Comparison of ENCODE assay signal across 27 cellular contexts in genomic region chr1:175750366-175751111, GRCh38. TPM values are rescaled to one million over a fixed set of nuclear protein-coding genes. Genes with fewer than 3 reads are reported as not detected.
DNase-seq lines count a peak whose midpoint lies in the region; ATAC-seq and TF ChIP-seq lines count a peak whose summit lies in the region.
"Had no signal": no experiment of that assay in that cellular context is flagged by ENCODE, and none has a peak within 500 bp of the region (broad histone marks: within the 10 kb centered on the region; RNA-seq: fewer than 3 reads in every experiment).

No MANE protein-coding gene starts in this region.

- DNase-seq in cardiac septum (ENCODE audit: low spot score) (peak; percentile 68), Right ventricle myocardium superior (no peak), WERI-Rb-1 (peak; percentile 76), fibroblast of villous mesenchyme (ENCODE audit: low read depth) (peak; percentile 68), posterior cingulate gyrus (peak in 9 of 10 donors; percentile 20 to 91 (median 48)), MM.1S (no peak), glutamatergic neuron (no peak)
- DNase-seq: AML-193; Calu3; CD8-positive, alpha-beta memory T cell; DMS79; GM23248; H9; HFFc6; KBM-7; NCI-H1092 treated with DMSO at 0.1 percent for 48 hours; NCI-H1436 treated with DMSO at 0.1 percent for 48 hours; NCI-H1930; NCI-H748 treated with DMSO at 0.1 percent for 48 hours; Peyer's patch had no signal

- H2AFZ ChIP-seq in MM.1S (ENCODE audit: low read length), result no peak overlapping the region
- H2AFZ ChIP-seq: GM23248 had no signal

- H3K9me3 ChIP-seq in WERI-Rb-1 (ENCODE audit: severe bottlenecking) (no peaks in the 10 kb centered on the region), MM.1S (replicated peaks; ENCODE audit: insufficient read depth, low read length) (no peaks in the 10 kb centered on the region)
- H3K9me3 ChIP-seq: Peyer's patch, SJSA1 had no signal

- H3K4me3 Mint-ChIP-seq in glutamatergic neuron (ENCODE audit: unreplicated experiment), result no peak overlapping the region
- H3K4me3 Mint-ChIP-seq: CD8-positive, alpha-beta memory T cell; H9; HFFc6 had no signal

- no peaks in the 10 kb centered on the region for H4K20me1 ChIP-seq in MM.1S (ENCODE audit: insufficient read depth, low read length)

- no peak overlapping the region for H3K4me2 ChIP-seq in MM.1S (ENCODE audit: low read depth, low read length)

- intact Hi-C loops in cardiac septum (cut with DNase I) (no loop called here), Right ventricle myocardium superior (cut with DNase I) (no loop called here), posterior cingulate gyrus (cut with DNase I) (no loop called here)

- no peak overlapping the region for H3K27ac Mint-ChIP-seq in glutamatergic neuron (ENCODE audit: unreplicated experiment)
- H3K27ac Mint-ChIP-seq: HFFc6 had no signal

- H3K27ac ChIP-seq in WERI-Rb-1 (no peak overlapping the region), MM.1S (ENCODE audit: low read length) (no peak overlapping the region)
- H3K27ac ChIP-seq: C4-2B, GM23248, Peyer's patch, SJSA1 had no signal

- H3F3A ChIP-seq in MM.1S (ENCODE audit: insufficient read depth, low read length), result no peaks in the 10 kb centered on the region

- no peak for ATAC-seq in Right ventricle myocardium superior (ENCODE audit: poor library complexity)
- no peak for ATAC-seq in GM18907 (IDR thresholded peaks at IDR 0.05; ENCODE audit: unreplicated experiment)

- H3K27me3 ChIP-seq in WERI-Rb-1 (ENCODE audit: insufficient read depth, low read depth, severe bottlenecking) (no peaks in the 10 kb centered on the region), MM.1S (replicated peaks; ENCODE audit: insufficient read depth, low read length) (no peaks in the 10 kb centered on the region)
- H3K27me3 ChIP-seq: Peyer's patch, SJSA1 had no signal

- no peak overlapping the region for H3K4me3 ChIP-seq in WERI-Rb-1 (ENCODE audit: low read depth, low read length)
- no peak overlapping the region for H3K4me3 ChIP-seq in fibroblast of villous mesenchyme (ENCODE audit: low read depth, low read length)
- no peak overlapping the region for H3K4me3 ChIP-seq in MM.1S (ENCODE audit: low read length)
- H3K4me3 ChIP-seq: GM23248, Peyer's patch, SJSA1 had no signal

- H3K9me3 Mint-ChIP-seq in glutamatergic neuron (ENCODE audit: unreplicated experiment), result peaks cover 2% of the 10 kb centered on the region
- H3K9me3 Mint-ChIP-seq: CD8-positive, alpha-beta memory T cell; H9 had no signal

- TF ChIP-seq CTCF in WERI-Rb-1 (IDR thresholded peaks at IDR 0.05; ENCODE audit: low read depth, low read length), result no peak
- TF ChIP-seq CTCF in fibroblast of villous mesenchyme (IDR thresholded peaks at IDR 0.05; ENCODE audit: insufficient read depth, low read depth, low read length), result no peak
- TF ChIP-seq CTCF in MM.1S (IDR thresholded peaks at IDR 0.05; ENCODE audit: low read length), result no peak
- TF ChIP-seq CTCF in glutamatergic neuron (IDR thresholded peaks at IDR 0.05; ENCODE audit: partially characterized antibody, unreplicated experiment), result no peak

- H3K36me3 ChIP-seq in WERI-Rb-1 (no peaks in the 10 kb centered on the region), MM.1S (replicated peaks; ENCODE audit: insufficient read depth, low read length) (no peaks in the 10 kb centered on the region)
- H3K36me3 ChIP-seq: Peyer's patch, SJSA1 had no signal

- no peaks in the 10 kb centered on the region for H3K9me2 ChIP-seq in MM.1S (replicated peaks; ENCODE audit: insufficient read depth, low read length)

- no peaks in the 10 kb centered on the region for H3K79me2 ChIP-seq in MM.1S (ENCODE audit: low read length)

- no peaks in the 10 kb centered on the region for H3K4me1 Mint-ChIP-seq in glutamatergic neuron (ENCODE audit: low read depth, unreplicated experiment)
- H3K4me1 Mint-ChIP-seq: CD8-positive, alpha-beta memory T cell had no signal

- no peak overlapping the region for H3K9ac ChIP-seq in MM.1S (ENCODE audit: low read length)
- H3K9ac ChIP-seq: GM23248 had no signal

- H3K27me3 Mint-ChIP-seq in glutamatergic neuron (ENCODE audit: unreplicated experiment), result peaks cover 5% of the 10 kb centered on the region

- no peaks in the 10 kb centered on the region for H3K4me1 ChIP-seq in MM.1S (ENCODE audit: low read length)
- H3K4me1 ChIP-seq: Peyer's patch, SJSA1 had no signal

- H3K36me3 Mint-ChIP-seq in glutamatergic neuron (ENCODE audit: unreplicated experiment), result no peaks in the 10 kb centered on the region
- H3K36me3 Mint-ChIP-seq: CD8-positive, alpha-beta memory T cell had no signal

RNA-seq across cellular contexts. Expression of gene TNR, which starts 7.1 kb away (rescaled TPM):
- total RNA-seq in cardiac septum (0.05 TPM), Right ventricle myocardium superior (not detected), fibroblast of villous mesenchyme (not detected in 2 replicates), glutamatergic neuron (ENCODE audit: unreplicated experiment) (0.10 TPM)
- total RNA-seq: A172; Calu3; CD8-positive, alpha-beta memory T cell; GM23248; HFFc6; HT1080; NCI-H460; OCI-LY7 had no signal

Comparison
In these comparisons a context has a peak if more than half of its experiments do, and no peak if none do; other contexts are left out.
1. DNase-seq: peak in cardiac septum (single experiment), WERI-Rb-1 (single experiment), fibroblast of villous mesenchyme (single experiment) and posterior cingulate gyrus (9 of 10); none in Right ventricle myocardium superior (single experiment), MM.1S (single experiment) and glutamatergic neuron (single experiment).